Comparison of ENCODE assay signal across 19 cellular contexts in the genomic region with DNA sequence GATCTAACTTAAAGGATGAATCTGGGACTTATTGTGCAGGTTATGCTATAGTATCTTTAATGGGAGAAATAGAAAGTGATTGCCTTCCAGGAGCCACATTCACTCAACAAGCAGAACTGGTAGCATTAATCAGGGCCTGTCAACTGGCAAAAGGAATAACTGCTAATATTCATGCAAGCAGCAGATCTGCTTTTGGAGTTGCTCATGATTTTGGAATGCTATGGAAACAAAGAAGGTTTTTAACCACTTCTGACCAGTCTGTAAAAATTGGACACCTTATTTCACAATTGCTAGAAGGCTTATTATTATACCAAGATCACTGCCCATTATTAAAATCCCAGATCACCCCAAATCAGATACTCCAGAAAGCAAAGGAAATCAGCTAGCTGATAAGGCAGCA.
DNase-seq lines count a peak whose midpoint lies in the region; ATAC-seq, FAIRE-seq and TF ChIP-seq lines count a peak whose summit lies in the region.
"Had no signal": no experiment of that assay in that cellular context is flagged by ENCODE, and none has a peak within 500 bp of the region (broad histone marks: within the 10 kb centered on the region; RNA-seq: fewer than 3 reads in every experiment).

No MANE protein-coding gene starts in this region.

- H3K27me3 Mint-ChIP-seq in HFFc6 (ENCODE audit: insufficient read depth) (no peaks in the 10 kb centered on the region; the same call in 1 of the 2 replicates), astrocyte (ENCODE audit: low read depth, unreplicated experiment) (no peaks in the 10 kb centered on the region)
- peaks cover 9% of the 10 kb centered on the region in 2 donors for H3K27me3 Mint-ChIP-seq in stimulated activated naive B cell treated with anti-CD40 and anti-IgM and Interleukin-4, amounts not matched to agents 10 μg/mL and 1 μg/mL and 100 μg/mL, for 72 hours

- H3K36me3 Mint-ChIP-seq in HFFc6 (ENCODE audit: low read depth), result no peaks in the 10 kb centered on the region
- H3K36me3 Mint-ChIP-seq in astrocyte (ENCODE audit: low read depth, unreplicated experiment), result no peaks in the 10 kb centered on the region
- no peaks in the 10 kb centered on the region for H3K36me3 Mint-ChIP-seq in stimulated activated naive B cell treated with anti-CD40 and anti-IgM and Interleukin-4, amounts not matched to agents 10 μg/mL and 1 μg/mL and 100 μg/mL, for 72 hours
- H3K36me3 Mint-ChIP-seq: activated naive CD8-positive, alpha-beta T cell treated with anti-CD3 and anti-CD28 coated beads, Interleukin-2, amount 10 ng/mL, durations not matched to agents 7 days and 5 days had no signal

- no peaks in the 10 kb centered on the region for H3K36me3 ChIP-seq in astrocyte (ENCODE audit: insufficient read depth, low read length)
- H3K36me3 ChIP-seq: heart left ventricle, tibial nerve had no signal

- FAIRE-seq in astrocyte (lab: Jason Lieb, UNC), result peak; percentile 59
- FAIRE-seq: endometrium, islet of Langerhans had no signal

- H3K4me1 ChIP-seq in astrocyte (ENCODE audit: insufficient read depth, low read length), result peaks cover 10% of the 10 kb centered on the region

- H3K27ac Mint-ChIP-seq in HFFc6 (no peak overlapping the region), astrocyte (ENCODE audit: unreplicated experiment) (peak overlapping the region; percentile 43)
- peak overlapping the region; percentile 39 for H3K27ac Mint-ChIP-seq in stimulated activated naive B cell treated with anti-CD40 and anti-IgM and Interleukin-4, amounts not matched to agents 10 μg/mL and 1 μg/mL and 100 μg/mL, for 72 hours
- H3K27ac Mint-ChIP-seq: activated CD4-positive, alpha-beta memory T cell treated with anti-CD3 and anti-CD28 coated beads, Interleukin-2, amount 10 ng/mL, durations not matched to agents 7 days and 5 days; activated naive CD8-positive, alpha-beta T cell treated with anti-CD3 and anti-CD28 coated beads, Interleukin-2, amount 10 ng/mL, durations not matched to agents 7 days and 5 days had no signal

- H2AFZ ChIP-seq in astrocyte (ENCODE audit: low read depth, low read length), result no peak overlapping the region

- H3K4me2 ChIP-seq in astrocyte (ENCODE audit: low read length), result peak overlapping the region; percentile 20

- no peak overlapping the region for H3K27ac ChIP-seq in astrocyte (ENCODE audit: low read depth, low read length)
- H3K27ac ChIP-seq: heart left ventricle, tibial nerve had no signal

- H3K9me3 ChIP-seq in astrocyte (ENCODE audit: insufficient read depth, low read depth, low read length), result no peaks in the 10 kb centered on the region
- H3K9me3 ChIP-seq: heart left ventricle, tibial nerve had no signal

- ATAC-seq in stimulated activated naive B cell treated with anti-CD40 and anti-IgM and Interleukin-4, amounts not matched to agents 10 μg/mL and 1 μg/mL and 100 μg/mL, for 72 hours (replicated peaks), result no peak
- no peak for ATAC-seq in left cardiac atrium
- ATAC-seq: activated T-cell treated with anti-CD3 and anti-CD28 coated beads, Interleukin-2, amount 50 U/mL, for 4 hours; heart left ventricle; Panc1 had no signal

- in situ Hi-C loops in G401 (cut with HindIII; ENCODE audit: low sequenced_read_pairs), result no loop called here

- H3K9ac ChIP-seq in astrocyte (ENCODE audit: low read length), result no peak overlapping the region

- TF ChIP-seq CTCF in HFFc6 (IDR thresholded peaks at IDR 0.05), result no peak
- no peak for TF ChIP-seq CTCF in astrocyte (IDR thresholded peaks at IDR 0.05; ENCODE audit: insufficient read depth, low read depth, low read length)
- no peak for TF ChIP-seq CTCF in fibroblast of villous mesenchyme (IDR thresholded peaks at IDR 0.05; ENCODE audit: insufficient read depth, low read depth, low read length)

- intact Hi-C loops in left cardiac atrium (cut with DNase I), result no loop called here

- no peaks in the 10 kb centered on the region for H4K20me1 ChIP-seq in astrocyte (ENCODE audit: insufficient read depth, low read length)

- DNase-seq in HFFc6 (peak; percentile 50), astrocyte (ENCODE audit: low read depth) (peak; percentile 85), fibroblast of villous mesenchyme (ENCODE audit: low read depth) (peak; percentile 26), G401 (ENCODE audit: low spot score) (no peak), left cardiac atrium (no peak), glomerular visceral epithelial cell (ENCODE audit: extremely low spot score) (no peak)
- DNase-seq in stimulated activated naive B cell treated with anti-CD40 and anti-IgM and Interleukin-4, amounts not matched to agents 10 μg/mL and 1 μg/mL and 100 μg/mL, for 72 hours, result no peak
- DNase-seq: activated CD4-positive, alpha-beta memory T cell treated with anti-CD3 and anti-CD28 coated beads, Interleukin-2, amount 10 ng/mL, durations not matched to agents 7 days and 5 days; activated naive CD8-positive, alpha-beta T cell treated with anti-CD3 and anti-CD28 coated beads, Interleukin-2, amount 10 ng/mL, durations not matched to agents 7 days and 5 days; activated T-cell treated with anti-CD3 and anti-CD28 coated beads, Interleukin-2, amount 50 U/mL, for 4 hours; C1 segment of cervical spinal cord; heart left ventricle; NCI-H1092 treated with DMSO at 0.1 percent for 48 hours; NCI-H774; occipital lobe had no signal

- H3K27me3 ChIP-seq in astrocyte (ENCODE audit: insufficient read depth, low read length), result no peaks in the 10 kb centered on the region
- H3K27me3 ChIP-seq: heart left ventricle, tibial nerve had no signal

- H3K4me3 Mint-ChIP-seq in HFFc6, result no peak overlapping the region
- no peak overlapping the region for H3K4me3 Mint-ChIP-seq in astrocyte (ENCODE audit: unreplicated experiment)
- H3K4me3 Mint-ChIP-seq in stimulated activated naive B cell treated with anti-CD40 and anti-IgM and Interleukin-4, amounts not matched to agents 10 μg/mL and 1 μg/mL and 100 μg/mL, for 72 hours, result no peak overlapping the region
- H3K4me3 Mint-ChIP-seq: activated CD4-positive, alpha-beta memory T cell treated with anti-CD3 and anti-CD28 coated beads, Interleukin-2, amount 10 ng/mL, durations not matched to agents 7 days and 5 days; activated T-cell treated with anti-CD3 and anti-CD28 coated beads, Interleukin-2, amount 50 U/mL, for 4 hours had no signal

- no peaks in the 10 kb centered on the region for H3K79me2 ChIP-seq in astrocyte (ENCODE audit: insufficient read depth, low read length)

- peaks cover 25% of the 10 kb centered on the region for H3K4me1 Mint-ChIP-seq in HFFc6 (ENCODE audit: low read depth)
- H3K4me1 Mint-ChIP-seq in astrocyte (ENCODE audit: low read depth, unreplicated experiment), result peaks cover 14% of the 10 kb centered on the region
- H3K4me1 Mint-ChIP-seq in stimulated activated naive B cell treated with anti-CD40 and anti-IgM and Interleukin-4, amounts not matched to agents 10 μg/mL and 1 μg/mL and 100 μg/mL, for 72 hours, result peaks cover 17 to 34% of the 10 kb centered on the region in 2 donors

- H3K9me3 Mint-ChIP-seq in HFFc6 (no peaks in the 10 kb centered on the region), astrocyte (ENCODE audit: unreplicated experiment) (peaks cover 2% of the 10 kb centered on the region)
- no peaks in the 10 kb centered on the region for H3K9me3 Mint-ChIP-seq in stimulated activated naive B cell treated with anti-CD40 and anti-IgM and Interleukin-4, amounts not matched to agents 10 μg/mL and 1 μg/mL and 100 μg/mL, for 72 hours
- H3K9me3 Mint-ChIP-seq: activated CD4-positive, alpha-beta memory T cell treated with anti-CD3 and anti-CD28 coated beads, Interleukin-2, amount 10 ng/mL, durations not matched to agents 7 days and 5 days; activated T-cell treated with anti-CD3 and anti-CD28 coated beads, Interleukin-2, amount 50 U/mL, for 4 hours had no signal

- H3K4me3 ChIP-seq in astrocyte (ENCODE audit: insufficient read depth, low read depth, low read length) (no peak overlapping the region), fibroblast of villous mesenchyme (ENCODE audit: low read depth, low read length) (no peak overlapping the region)
- H3K4me3 ChIP-seq: heart left ventricle, tibial nerve had no signal

Comparison
In these comparisons a context has a peak if more than half of its experiments do, and no peak if none do; other contexts are left out.
1. DNase-seq: peak in HFFc6 (single experiment), astrocyte (single experiment) and fibroblast of villous mesenchyme (single experiment); none in stimulated activated naive B cell treated with anti-CD40 and anti-IgM and Interleukin-4, amounts not matched to agents 10 μg/mL and 1 μg/mL and 100 μg/mL, for 72 hours (single experiment), G401 (single experiment), left cardiac atrium (single experiment) and glomerular visceral epithelial cell (single experiment).